ENCODE assay signal across 17 cellular contexts in the genomic region with DNA sequence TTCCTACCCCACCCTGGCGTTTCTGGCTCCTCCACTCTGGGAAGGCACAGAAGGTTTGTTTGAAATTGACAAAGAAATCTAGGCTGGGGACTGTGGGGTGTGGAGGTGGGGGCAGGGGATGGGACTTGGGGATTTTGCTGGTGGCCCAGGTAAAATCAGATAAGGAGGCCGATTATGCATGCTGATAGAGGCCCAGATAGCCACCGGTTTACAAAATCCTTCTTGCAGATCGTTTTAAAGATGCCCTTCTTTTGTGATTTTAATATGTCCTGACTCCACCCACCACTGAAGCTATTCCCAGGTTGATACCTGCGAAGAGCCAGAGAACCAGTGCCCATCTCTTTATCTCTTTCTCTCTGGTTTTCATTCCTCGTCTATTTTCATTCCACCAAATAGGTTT.
DNase-seq lines count a peak whose midpoint lies in the region; ATAC-seq and TF ChIP-seq lines count a peak whose summit lies in the region.
"Had no signal": no experiment of that assay in that cellular context is flagged by ENCODE, and none has a peak within 500 bp of the region (broad histone marks: within the 10 kb centered on the region; RNA-seq: fewer than 3 reads in every experiment).

No MANE protein-coding gene starts in this region.

- H3K14ac ChIP-seq in H9 (ENCODE audit: insufficient read depth, low read length) = no peak overlapping the region

- H3K4me1 ChIP-seq in H9 (ENCODE audit: insufficient read depth, low read length) = peaks cover 11% of the 10 kb centered on the region
- H3K4me1 ChIP-seq: BLaER1 had no signal

- intact Hi-C loops in MCF 10A (cut with micrococcal nuclease) = no loop called here

- peak; percentile 12 for ATAC-seq in WTC11
- no peak for ATAC-seq in HG02840 (IDR thresholded peaks at IDR 0.05; ENCODE audit: low FRiP score, unreplicated experiment)
- ATAC-seq: K562 had no signal

- H3K4me3 Mint-ChIP-seq in H9 (peak overlapping the region in 1 of 2 experiments; percentile 53; a peak in 2 of 5 replicates), WTC11 (peak overlapping the region; percentile 25), MCF 10A (ENCODE audit: unreplicated experiment) (no peak overlapping the region)
- H3K4me3 Mint-ChIP-seq: CD4-positive, alpha-beta memory T cell had no signal

- no peaks in the 10 kb centered on the region for H3K79me1 ChIP-seq in H9 (ENCODE audit: insufficient read depth, low read depth, low read length, poor library complexity, severe bottlenecking)

- POLR2A ChIA-PET in WTC11 (lab: Charles Lee) = interaction anchor here (0.6 to 0.7 kb wide), 3 partner anchors 160 to 258 kb away, joined by 4 to 11 read pairs (median 5); no protein-coding TSS in a partner anchor
- POLR2A ChIA-PET in MCF 10A (lab: Yijun Ruan, JAX) = no interaction called here

- no peak overlapping the region for H2AK5ac ChIP-seq in H9 (ENCODE audit: insufficient read length, low read length)

- H4K8ac ChIP-seq in H9 (replicated peaks; ENCODE audit: insufficient read length, low read depth, low read length) = no peak overlapping the region

- H3K56ac ChIP-seq in H9 (ENCODE audit: insufficient read length, low read depth, low read length) = no peak overlapping the region

- H3K27ac Mint-ChIP-seq in H9 = peak overlapping the region in 2 of 3 experiments; percentile 77 to 84; a peak in 4 of 7 replicates
- peak overlapping the region; percentile 68 for H3K27ac Mint-ChIP-seq in WTC11
- H3K27ac Mint-ChIP-seq in MCF 10A (ENCODE audit: low read depth, unreplicated experiment) = no peak overlapping the region
- H3K27ac Mint-ChIP-seq: CD14-positive monocyte; CD4-positive, alpha-beta memory T cell had no signal

- no peak overlapping the region for H2BK12ac ChIP-seq in H9 (ENCODE audit: insufficient read length, low read depth, low read length)

- H2BK5ac ChIP-seq in H9 (ENCODE audit: insufficient read length, low read length) = no peak overlapping the region

- no peak overlapping the region for H4K91ac ChIP-seq in H9 (ENCODE audit: insufficient read length, low read depth, low read length)

- no peak overlapping the region for H3K27ac ChIP-seq in H9 (ENCODE audit: insufficient read length, low read depth, low read length)
- H3K27ac ChIP-seq: BLaER1 had no signal

- no peak overlapping the region for H3T11ph ChIP-seq in H9 (ENCODE audit: low read length)

- no peak overlapping the region for H2BK15ac ChIP-seq in H9 (ENCODE audit: low read depth, low read length)

- no peaks in the 10 kb centered on the region; a peak in 1 of 5 replicates for H3K9me3 Mint-ChIP-seq in H9
- peaks cover 8% of the 10 kb centered on the region for H3K9me3 Mint-ChIP-seq in WTC11
- H3K9me3 Mint-ChIP-seq in MCF 10A (ENCODE audit: unreplicated experiment) = no peaks in the 10 kb centered on the region

- no peak overlapping the region for H3K4ac ChIP-seq in H9 (ENCODE audit: low read depth, low read length)

- TF ChIP-seq CTCF in H9 (conservative IDR thresholded peaks at IDR 0.05) (no peak), WTC11 (IDR thresholded peaks at IDR 0.05) (no peak), MCF 10A (IDR thresholded peaks at IDR 0.05; ENCODE audit: unreplicated experiment) (no peak)

- WGBS in H9 (ENCODE audit: extremely low coverage, insufficient read length, low lambda C conversion rate) = no CpG with 5 or more reads among the region's 6 CpGs

- H3K27me3 ChIP-seq in H9 (ENCODE audit: insufficient read depth, low read length) = peaks cover 23% of the 10 kb centered on the region
- H3K27me3 ChIP-seq: BLaER1 had no signal

- H3K9ac ChIP-seq in H9 (ENCODE audit: extremely low read depth, insufficient read length, low read length) = no peak overlapping the region
- H3K9ac ChIP-seq: BLaER1 had no signal

- no peaks in the 10 kb centered on the region for H3K23me2 ChIP-seq in H9 (ENCODE audit: insufficient read length, low read depth, low read length, poor library complexity, severe bottlenecking)

- no peaks in the 10 kb centered on the region for H3K9me3 ChIP-seq in H9 (ENCODE audit: control insufficient read depth, low read depth, low read length)
- H3K9me3 ChIP-seq: BLaER1 had no signal

- H2AFZ ChIP-seq in H9 (ENCODE audit: low read length) = no peak overlapping the region

- H3K4me1 Mint-ChIP-seq in H9 (peaks cover 56 to 57% of the 10 kb centered on the region in 2 experiments), WTC11 (peaks cover 65% of the 10 kb centered on the region), MCF 10A (ENCODE audit: insufficient read depth, unreplicated experiment) (peaks cover 6% of the 10 kb centered on the region)
- H3K4me1 Mint-ChIP-seq: CD14-positive monocyte; CD4-positive, alpha-beta memory T cell had no signal

- H4K5ac ChIP-seq in H9 (ENCODE audit: insufficient read length, low read depth, low read length) = no peak overlapping the region

- H3K79me2 ChIP-seq in H9 (ENCODE audit: insufficient read depth, low read length) = no peaks in the 10 kb centered on the region

- peaks cover 0 to 10% (median 0%) of the 10 kb centered on the region in 3 experiments; a peak in 2 of 7 replicates for H3K36me3 Mint-ChIP-seq in H9 (ENCODE audit: insufficient read depth in 1 of 3, low read depth in 3 of 3)
- H3K36me3 Mint-ChIP-seq in WTC11 = peaks cover 4% of the 10 kb centered on the region
- no peaks in the 10 kb centered on the region for H3K36me3 Mint-ChIP-seq in MCF 10A (ENCODE audit: insufficient read depth, unreplicated experiment)
- H3K36me3 Mint-ChIP-seq: CD14-positive monocyte; CD4-positive, alpha-beta memory T cell had no signal

- H3K23ac ChIP-seq in H9 (ENCODE audit: insufficient read length, low read depth, low read length) = no peak overlapping the region

- no peaks in the 10 kb centered on the region for H4K20me1 ChIP-seq in H9 (ENCODE audit: control insufficient read depth, insufficient read depth, insufficient read length)
- H4K20me1 ChIP-seq: BLaER1 had no signal

- peak; percentile 72 for DNase-seq in ELF-1 (ENCODE audit: low read depth, low spot score)
- peak; percentile 61 for DNase-seq in H9
- peak; percentile 16 for DNase-seq in WTC11 (ENCODE audit: low spot score)
- DNase-seq in iPS-NIHi7 (ENCODE audit: extremely low spot score) = peak; percentile 38
- no peak for DNase-seq in superior temporal gyrus (ENCODE audit: extremely low spot score)
- DNase-seq in MCF 10A (ENCODE audit: unreplicated experiment) = no peak
- DNase-seq: 8988T; CD4-positive, alpha-beta memory T cell; DMS153; DMS79; GF-D8; HCEC 1CT; IMR-90 had no signal

- no peak overlapping the region for H2BK120ac ChIP-seq in H9 (ENCODE audit: low read depth, low read length, poor library complexity, severe bottlenecking)

- no peak overlapping the region for H3K4me2 ChIP-seq in H9 (ENCODE audit: insufficient read depth, insufficient read length, low read length)
- H3K4me2 ChIP-seq: BLaER1 had no signal

- no peak overlapping the region for H2BK20ac ChIP-seq in H9 (ENCODE audit: low read depth, low read length, poor library complexity, severe bottlenecking)

- CTCF ChIA-PET in WTC11 (lab: Charles Lee) (interaction anchor here (0.6 to 1.3 kb wide), 5 partner anchors 15 to 327 kb away, joined by 4 to 10 read pairs (median 5); no protein-coding TSS in a partner anchor), MCF 10A (lab: Yijun Ruan, JAX) (interaction anchor here (0.6 kb wide), 1 partner anchor 54 kb away, joined by 3 read pairs; no protein-coding TSS in a partner anchor)

- no TSS peak for BruUV-seq in MCF 10A (replicated peaks; lab: Mats Ljungman, UMichigan)

- no peak overlapping the region for H3K18ac ChIP-seq in H9 (ENCODE audit: insufficient read length, low read depth, low read length)

- H3K27me3 Mint-ChIP-seq in H9 (ENCODE audit: low read depth) = peaks cover 24% of the 10 kb centered on the region
- H3K27me3 Mint-ChIP-seq in WTC11 (ENCODE audit: low read depth) = peaks cover 51% of the 10 kb centered on the region
- H3K27me3 Mint-ChIP-seq in MCF 10A (ENCODE audit: insufficient read depth, unreplicated experiment) = no peaks in the 10 kb centered on the region

TF ChIP-seq in WTC11, 78 proteins besides CTCF, POLR2A, EP300 and RAD21 (continues in another document):
- TF ChIP-seq CREM (CRISPR knock-in tag; IDR thresholded peaks at IDR 0.05) = no peak
- TF ChIP-seq, protein P1, sequence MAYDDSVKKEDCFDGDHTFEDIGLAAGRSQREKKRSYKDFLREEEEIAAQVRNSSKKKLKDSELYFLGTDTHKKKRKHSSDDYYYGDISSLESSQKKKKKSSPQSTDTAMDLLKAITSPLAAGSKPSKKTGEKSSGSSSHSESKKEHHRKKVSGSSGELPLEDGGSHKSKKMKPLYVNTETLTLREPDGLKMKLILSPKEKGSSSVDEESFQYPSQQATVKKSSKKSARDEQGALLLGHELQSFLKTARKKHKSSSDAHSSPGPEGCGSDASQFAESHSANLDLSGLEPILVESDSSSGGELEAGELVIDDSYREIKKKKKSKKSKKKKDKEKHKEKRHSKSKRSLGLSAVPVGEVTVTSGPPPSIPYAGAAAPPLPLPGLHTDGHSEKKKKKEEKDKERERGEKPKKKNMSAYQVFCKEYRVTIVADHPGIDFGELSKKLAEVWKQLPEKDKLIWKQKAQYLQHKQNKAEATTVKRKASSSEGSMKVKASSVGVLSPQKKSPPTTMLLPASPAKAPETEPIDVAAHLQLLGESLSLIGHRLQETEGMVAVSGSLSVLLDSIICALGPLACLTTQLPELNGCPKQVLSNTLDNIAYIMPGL (CRISPR knock-in tag; IDR thresholded peaks at IDR 0.05) = no peak
- no peak for TF ChIP-seq GTF2I (CRISPR knock-in tag; conservative IDR thresholded peaks at IDR 0.05)
- TF ChIP-seq SOX15 (CRISPR knock-in tag; IDR thresholded peaks at IDR 0.05) = no peak
- no peak for TF ChIP-seq TP53 (CRISPR knock-in tag; IDR thresholded peaks at IDR 0.05)
- TF ChIP-seq ZNF317 (CRISPR knock-in tag; IDR thresholded peaks at IDR 0.05; ENCODE audit: borderline replicate concordance, low read depth) = no peak
- TF ChIP-seq TEAD4 (CRISPR knock-in tag; IDR thresholded peaks at IDR 0.05) = no peak
- no peak for TF ChIP-seq FOXP1 (CRISPR knock-in tag; IDR thresholded peaks at IDR 0.05; ENCODE audit: borderline replicate concordance)
- no peak for TF ChIP-seq ZNF416 (CRISPR knock-in tag; IDR thresholded peaks at IDR 0.05)
- no peak for TF ChIP-seq MYBL2 (CRISPR knock-in tag; IDR thresholded peaks at IDR 0.05)
- TF ChIP-seq KAT7 (CRISPR knock-in tag; IDR thresholded peaks at IDR 0.05; ENCODE audit: borderline replicate concordance) = no peak
- TF ChIP-seq PREB (CRISPR knock-in tag; IDR thresholded peaks at IDR 0.05; ENCODE audit: borderline replicate concordance) = no peak

Comparison
In these comparisons a context has a peak if more than half of its experiments do, and no peak if none do; other contexts are left out.
1. DNase-seq: peak in ELF-1 (single experiment), H9 (single experiment), WTC11 (single experiment) and iPS-NIHi7 (single experiment); none in superior temporal gyrus (single experiment) and MCF 10A (single experiment).